In genomic region chr17:76529643-76530488, GRCh38 we compare ENCODE assay signal across 7 cellular contexts. TPM values are rescaled to one million over a fixed set of nuclear protein-coding genes. Genes with fewer than 3 reads are reported as not detected.
DNase-seq lines count a peak whose midpoint lies in the region; ATAC-seq and TF ChIP-seq lines count a peak whose summit lies in the region.

No MANE protein-coding gene starts in this region.

- H3K4me3 ChIP-seq in MG63 (peak overlapping the region; percentile 3; the same call in 1 of the 2 replicates), transverse colon (no peak overlapping the region)

- no peaks in the 10 kb centered on the region for H3K9me3 Mint-ChIP-seq in memory B cell

- 60% methylated on average over 27 of the region's 27 CpGs; no CpG with 5 or more reads in 1 of the 2 donors for WGBS in transverse colon (ENCODE audit: low coverage in 1 of 2), 2 donors

- peaks cover 16 to 69% (median 44%) of the 10 kb centered on the region in 4 donors for H3K4me1 ChIP-seq in transverse colon

- peak overlapping the region; percentile 81 for H3K27ac Mint-ChIP-seq in memory B cell

- H3K27me3 ChIP-seq in MG63 (no peaks in the 10 kb centered on the region), transverse colon (no peaks in the 10 kb centered on the region)

- DNase-seq in MG63 (peak; percentile 99), dedifferentiated amniotic fluid mesenchymal stem cell (ENCODE audit: extremely low spot score) (peak; percentile 36), memory B cell (ENCODE audit: low spot score in 2 of 2) (no peak), transverse colon (peak; percentile 72), SHP77 treated with DMSO at 0.1 percent for 48 hours (lab: John Stamatoyannopoulos, UW) (no peak)
- DNase-seq in stimulated activated CD8-positive, alpha-beta memory T cell treated with anti-CD3 and anti-CD28 coated beads, Interleukin-4, amount 100 ng/mL, for 48 hours: no peak

- H3K36me3 Mint-ChIP-seq in memory B cell: peaks cover 6% of the 10 kb centered on the region

- TF ChIP-seq CTCF in transverse colon (IDR thresholded peaks at IDR 0.05): no peak

- H3K4me1 Mint-ChIP-seq in memory B cell: peaks cover 25% of the 10 kb centered on the region

- intact Hi-C loops in transverse colon (cut with DNase I; ENCODE audit: low total_unique reads): no loop called here

- no peak for TF ChIP-seq POLR2A in transverse colon (IDR thresholded peaks at IDR 0.05)

- no peak for TF ChIP-seq EP300 in transverse colon (IDR thresholded peaks at IDR 0.05; ENCODE audit: low read depth)

- in situ Hi-C loops in transverse colon (cut with MboI; ENCODE audit: low pct_ligation_motif_present in 1 of 4, low pct_unique_long_range_greater_than_20kb in 1 of 4, low sequenced_read_pairs in 3 of 4): loop anchor here in 2 of 4 donors (10.0 to 25.0 kb wide), 2 partner anchors 95 to 182 kb away; partner anchors contain the start of gene MXRA7 (in 1 of the 2)

- no peaks in the 10 kb centered on the region for H3K27me3 Mint-ChIP-seq in memory B cell

- peaks cover 17% of the 10 kb centered on the region; the same call in 1 of the 2 replicates for H3K36me3 ChIP-seq in MG63
- H3K36me3 ChIP-seq in transverse colon: no peaks in the 10 kb centered on the region

- no peaks in the 10 kb centered on the region for H3K9me3 ChIP-seq in MG63
- H3K9me3 ChIP-seq in transverse colon: no peaks in the 10 kb centered on the region

- peak overlapping the region; percentile 91 for H3K4me3 Mint-ChIP-seq in memory B cell

- ATAC-seq in memory B cell (ENCODE audit: low read depth): no peak
- ATAC-seq in HG02642 (IDR thresholded peaks at IDR 0.05; ENCODE audit: poor library complexity, unreplicated experiment): no peak

- H3K27ac ChIP-seq in transverse colon: peak overlapping the region; percentile 76 to 86 (median 83)

RNA-seq across cellular contexts. Expression of gene CYGB, which starts 7.6 kb away (rescaled TPM):
- total RNA-seq in MG63 (2014; rRNA removed; shearing (Covaris generic); ENCODE audit: low replicate concordance): 7.6 and 14.0 TPM in 2 replicates
- 10 to 100 TPM in 2 of 4 donors, 1 to 10 TPM in 2; 7.5 to 20.1 (median 11.3) TPM for total RNA-seq in transverse colon

RNA-seq across cellular contexts. Expression of gene PRCD, which starts 10.0 kb away (rescaled TPM):
- 1.2 TPM in 1 of 2 replicates, not detected in the other for total RNA-seq in MG63 (2014; rRNA removed; shearing (Covaris generic); ENCODE audit: low replicate concordance)
- 1 to 10 TPM in 1 of 4 donors, under 1 TPM in 1, not detected in 2; 0.64 to 6.8 TPM for total RNA-seq in transverse colon

RNA-seq across cellular contexts. Expression of gene RHBDF2, which starts 28.6 kb away (rescaled TPM):
- total RNA-seq in MG63 (2014; rRNA removed; shearing (Covaris generic); ENCODE audit: low replicate concordance): 5.9 and 20.9 TPM in 2 replicates
- total RNA-seq in transverse colon: 10 to 100 TPM; 11.3 to 47.4 (median 23.2) TPM

RNA-seq across cellular contexts. Expression of gene ST6GALNAC2, which starts 55.8 kb away (rescaled TPM):
- total RNA-seq in MG63 (2014; rRNA removed; shearing (Covaris generic); ENCODE audit: low replicate concordance): 0.15 and 0.30 TPM in 2 replicates
- 1 to 10 TPM in 3 of 4 donors, not detected in 1; 1.4 to 4.4 (median 1.6) TPM for total RNA-seq in transverse colon

Comparison
In these comparisons a context has a peak if more than half of its experiments do, and no peak if none do; other contexts are left out.
1. DNase-seq: peak in MG63 (single experiment), dedifferentiated amniotic fluid mesenchymal stem cell (single experiment) and transverse colon (single experiment); none in memory B cell (0 of 2), stimulated activated CD8-positive, alpha-beta memory T cell treated with anti-CD3 and anti-CD28 coated beads, Interleukin-4, amount 100 ng/mL, for 48 hours (single experiment) and SHP77 treated with DMSO at 0.1 percent for 48 hours (single experiment).